9 cellular contexts compared by ENCODE assay signal in the genomic region with DNA sequence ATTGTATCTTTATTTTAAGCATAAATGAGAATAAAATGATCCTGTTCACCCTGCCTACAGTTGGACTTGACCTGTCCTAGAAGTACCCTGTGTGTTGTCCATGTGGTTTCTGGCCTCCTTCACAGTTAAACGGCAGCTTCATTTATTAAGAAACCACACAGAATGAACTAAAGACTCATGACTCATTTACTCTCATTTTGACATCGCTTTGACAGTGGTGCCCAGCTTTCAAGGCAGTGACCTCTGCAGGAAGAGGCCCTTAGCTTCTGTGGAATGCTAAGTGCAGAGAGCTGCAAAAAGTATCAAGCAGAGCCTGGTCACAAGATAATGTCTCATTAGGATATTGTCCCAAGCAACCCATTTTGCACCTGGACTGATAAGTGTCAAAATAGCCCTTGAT.
DNase-seq lines count a peak whose midpoint lies in the region; ATAC-seq and TF ChIP-seq lines count a peak whose summit lies in the region.
"Had no signal": no experiment of that assay in that cellular context is flagged by ENCODE, and none has a peak within 500 bp of the region (broad histone marks: within the 10 kb centered on the region; RNA-seq: fewer than 3 reads in every experiment).

No MANE protein-coding gene starts in this region.

- POLR2A ChIA-PET in MCF 10A (lab: Yijun Ruan, JAX): interaction anchor here (0.8 to 1.2 kb wide), 4 partner anchors 9 to 97 kb away, joined by 3 to 5 read pairs (median 3); partner anchors contain the start of gene AVL9

- no peaks in the 10 kb centered on the region for H3K27me3 ChIP-seq in osteoblast (ENCODE audit: insufficient read depth, low read length)

- H3K36me3 ChIP-seq in osteoblast (ENCODE audit: insufficient read depth, low read length): peaks cover 17% of the 10 kb centered on the region

- no peak overlapping the region for H3K4me3 ChIP-seq in osteoblast (ENCODE audit: insufficient read depth, low read length)

- no peak overlapping the region for H3K4me2 ChIP-seq in osteoblast (ENCODE audit: insufficient read depth, low read length)

- H3K4me1 ChIP-seq in osteoblast (ENCODE audit: insufficient read depth, low read length): peaks cover 32% of the 10 kb centered on the region

- H4K20me1 ChIP-seq in osteoblast (ENCODE audit: insufficient read depth, low read length): no peaks in the 10 kb centered on the region

- no peak for ATAC-seq in HG02970 (IDR thresholded peaks at IDR 0.05; ENCODE audit: low FRiP score, unreplicated experiment)

- H3K27ac Mint-ChIP-seq in activated naive CD4-positive, alpha-beta T cell treated with anti-CD3 and anti-CD28 coated beads for 36 hours: peak overlapping the region; percentile 26
- peak overlapping the region; percentile 39 for H3K27ac Mint-ChIP-seq in MCF 10A (ENCODE audit: low read depth, unreplicated experiment)

- DNase-seq in activated naive CD4-positive, alpha-beta T cell treated with anti-CD3 and anti-CD28 coated beads for 36 hours: peak; percentile 40
- DNase-seq in activated naive CD4-positive, alpha-beta T cell treated with anti-CD3 and anti-CD28 coated beads, Interleukin-2, amount 50 U/mL, for 16 hours: no peak
- DNase-seq in HT1080 (ENCODE audit: low read depth) (peak; percentile 87), MCF 10A (ENCODE audit: unreplicated experiment) (peak; percentile 85), osteoblast (ENCODE audit: insufficient read length, low spot score, missing footprints) (peak; percentile 66), KG1 (lab: John Stamatoyannopoulos, UW) (no peak), NCI-H510A (lab: John Stamatoyannopoulos, UW) (no peak)
- DNase-seq: DND-41 had no signal

- H3K4me1 Mint-ChIP-seq in activated naive CD4-positive, alpha-beta T cell treated with anti-CD3 and anti-CD28 coated beads for 36 hours (ENCODE audit: low read depth): peaks cover 19% of the 10 kb centered on the region
- H3K4me1 Mint-ChIP-seq in MCF 10A (ENCODE audit: insufficient read depth, unreplicated experiment): peaks cover 6% of the 10 kb centered on the region

- no peaks in the 10 kb centered on the region for H3K9me3 ChIP-seq in osteoblast (ENCODE audit: low read depth, low read length)

- peak overlapping the region; percentile 81 for H3K27ac ChIP-seq in osteoblast (ENCODE audit: low read depth, low read length)

- no peak overlapping the region for H3K4me3 Mint-ChIP-seq in activated naive CD4-positive, alpha-beta T cell treated with anti-CD3 and anti-CD28 coated beads for 36 hours
- H3K4me3 Mint-ChIP-seq in MCF 10A (ENCODE audit: unreplicated experiment): no peak overlapping the region

- H2AFZ ChIP-seq in osteoblast (ENCODE audit: low read length): no peak overlapping the region

- no peaks in the 10 kb centered on the region for H3K9me3 Mint-ChIP-seq in activated naive CD4-positive, alpha-beta T cell treated with anti-CD3 and anti-CD28 coated beads for 36 hours
- no peaks in the 10 kb centered on the region for H3K9me3 Mint-ChIP-seq in MCF 10A (ENCODE audit: unreplicated experiment)

- TF ChIP-seq CTCF in MCF 10A (IDR thresholded peaks at IDR 0.05; ENCODE audit: unreplicated experiment) (no peak), osteoblast (IDR thresholded peaks at IDR 0.05; ENCODE audit: extremely low read depth, low read depth, low read length) (peak; percentile 27)

- peaks cover 14% of the 10 kb centered on the region for H3K36me3 Mint-ChIP-seq in activated naive CD4-positive, alpha-beta T cell treated with anti-CD3 and anti-CD28 coated beads for 36 hours (ENCODE audit: low read depth)
- peaks cover 59% of the 10 kb centered on the region for H3K36me3 Mint-ChIP-seq in MCF 10A (ENCODE audit: insufficient read depth, unreplicated experiment)

- intact Hi-C loops in activated naive CD4-positive, alpha-beta T cell treated with anti-CD3 and anti-CD28 coated beads for 36 hours (cut with micrococcal nuclease): loop anchor here (1.0 kb wide), 1 partner anchor 98 kb away; the partner anchor contains the start of gene LSM5
- intact Hi-C loops in MCF 10A (cut with micrococcal nuclease): loop anchor here (2.0 kb wide), 1 partner anchor 98 kb away; the partner anchor contains the start of gene LSM5

- no peaks in the 10 kb centered on the region for H3K27me3 Mint-ChIP-seq in activated naive CD4-positive, alpha-beta T cell treated with anti-CD3 and anti-CD28 coated beads for 36 hours (ENCODE audit: low read depth)
- H3K27me3 Mint-ChIP-seq in MCF 10A (ENCODE audit: insufficient read depth, unreplicated experiment): no peaks in the 10 kb centered on the region

- BruUV-seq in MCF 10A (replicated peaks; lab: Mats Ljungman, UMichigan): no TSS peak

- H3K79me2 ChIP-seq in osteoblast (ENCODE audit: insufficient read depth, low read length): no peaks in the 10 kb centered on the region

- CTCF ChIA-PET in activated naive CD4-positive, alpha-beta T cell treated with anti-CD3 and anti-CD28 coated beads for 36 hours (lab: Charles Lee): no interaction called here
- CTCF ChIA-PET in MCF 10A (lab: Yijun Ruan, JAX): interaction anchor here (0.6 to 1.4 kb wide), 4 partner anchors 8 to 1816 kb away, joined by 3 read pairs; no protein-coding TSS in a partner anchor

Comparison
In these comparisons a context has a peak if more than half of its experiments do, and no peak if none do; other contexts are left out.
1. DNase-seq: peak in activated naive CD4-positive, alpha-beta T cell treated with anti-CD3 and anti-CD28 coated beads for 36 hours (single experiment), HT1080 (single experiment), MCF 10A (single experiment) and osteoblast (single experiment); none in activated naive CD4-positive, alpha-beta T cell treated with anti-CD3 and anti-CD28 coated beads, Interleukin-2, amount 50 U/mL, for 16 hours (single experiment), KG1 (single experiment) and NCI-H510A (single experiment).